20 cellular contexts compared by ENCODE assay signal in genomic region chr19:7542556-7543348, GRCh38. TPM values are rescaled to one million over a fixed set of nuclear protein-coding genes. Genes with fewer than 3 reads are reported as not detected.
DNase-seq lines count a peak whose midpoint lies in the region; ATAC-seq, FAIRE-seq and TF ChIP-seq lines count a peak whose summit lies in the region.
"Had no signal": no experiment of that assay in that cellular context is flagged by ENCODE, and none has a peak within 500 bp of the region (broad histone marks: within the 10 kb centered on the region; RNA-seq: fewer than 3 reads in every experiment).

No MANE protein-coding gene starts in this region.

- no peaks in the 10 kb centered on the region for H3K9me1 ChIP-seq in K562 (ENCODE audit: control insufficient read depth, insufficient read depth, low read length)

- H3K4me3 Mint-ChIP-seq in natural killer cell treated with Interleukin-12 subunit alpha and Interleukin-12 subunit beta and Interleukin-15 and Interleukin-18, amount 100 ng/mL, for 72 hours: no peak overlapping the region
- H3K4me3 Mint-ChIP-seq in natural killer cell: no peak overlapping the region
- no peak overlapping the region for H3K4me3 Mint-ChIP-seq in osteocyte (ENCODE audit: unreplicated experiment)
- H3K4me3 Mint-ChIP-seq in activated T-cell treated with anti-CD3 and anti-CD28 coated beads, Interleukin-2, amount 50 U/mL, for 24 hours: no peak overlapping the region
- H3K4me3 Mint-ChIP-seq: CD4-positive, alpha-beta T cell had no signal

- H4K20me1 ChIP-seq in K562 (replicated peaks; ENCODE audit: control insufficient read depth, insufficient read depth, low read length): no peaks in the 10 kb centered on the region

- intact Hi-C loops in natural killer cell (cut with micrococcal nuclease): no loop called here
- intact Hi-C loops in K562 (cut with micrococcal nuclease): no loop called here

- no peak overlapping the region for H3K27ac ChIP-seq in K562 (ENCODE audit: extremely low read depth, low read depth, low read length)
- H3K27ac ChIP-seq: RWPE1 had no signal

- TF ChIP-seq POLR2A in K562 (conservative IDR thresholded peaks at IDR 0.05): no peak

- no peak overlapping the region for H3K4me2 ChIP-seq in K562 (ENCODE audit: insufficient read depth, low read length)

- no peaks in the 10 kb centered on the region for H3K27me3 ChIP-seq in K562 (ENCODE audit: control insufficient read depth in 2 of 2, insufficient read depth in 2 of 2, low read length in 2 of 2)

- CTCF ChIA-PET in K562 (lab: Yijun Ruan, JAX; ENCODE audit: low intra/inter-chr PET ratio): no interaction called here

- no peak for DNase-seq in natural killer cell treated with Interleukin-12 subunit alpha and Interleukin-12 subunit beta and Interleukin-15 and Interleukin-18, amount 100 ng/mL, for 72 hours (ENCODE audit: low spot score)
- DNase-seq in natural killer cell: no peak
- no peak for DNase-seq in K562 (ENCODE audit: extremely low read depth in 1 of 4, low spot score in 3 of 4)
- DNase-seq in osteocyte (ENCODE audit: extremely low spot score, unreplicated experiment): peak; percentile 75
- no peak for DNase-seq in activated CD4-positive, CD25-positive, alpha-beta regulatory T cell (lab: John Stamatoyannopoulos, UW)
- no peak for DNase-seq in activated T-cell treated with anti-CD3 and anti-CD28 coated beads, Interleukin-2, amount 50 U/mL, for 24 hours
- DNase-seq: ACHN; CD4-positive, alpha-beta T cell; IMR-90; Kasumi-1; MM.1S; NCI-H1092 treated with DMSO at 0.1 percent for 48 hours; NCI-H2081 treated with DMSO at 0.1 percent for 48 hours; NCI-H510A treated with DMSO at 0.1 percent for 48 hours; NCI-H82; PC-3 had no signal

- no TSS peak for BruUV-seq in K562 (replicated peaks; lab: Mats Ljungman, UMichigan)

- H3K4me1 Mint-ChIP-seq in natural killer cell treated with Interleukin-12 subunit alpha and Interleukin-12 subunit beta and Interleukin-15 and Interleukin-18, amount 100 ng/mL, for 72 hours (ENCODE audit: low read depth in 2 of 2): peaks cover 34 to 42% of the 10 kb centered on the region in 2 donors
- H3K4me1 Mint-ChIP-seq in natural killer cell: peaks cover 5 to 15% of the 10 kb centered on the region in 2 donors
- H3K4me1 Mint-ChIP-seq in osteocyte (ENCODE audit: unreplicated experiment): no peaks in the 10 kb centered on the region
- peaks cover 25% of the 10 kb centered on the region for H3K4me1 Mint-ChIP-seq in activated T-cell treated with anti-CD3 and anti-CD28 coated beads, Interleukin-2, amount 50 U/mL, for 24 hours (ENCODE audit: low read depth)

- no peaks in the 10 kb centered on the region for H3K79me2 ChIP-seq in K562 (ENCODE audit: control insufficient read depth, insufficient read depth, low read length)

- no peaks in the 10 kb centered on the region for H3K9me3 ChIP-seq in K562 (replicated peaks; ENCODE audit: control insufficient read depth, insufficient read depth, low read depth, low read length)

- H3K9ac ChIP-seq in K562 (ENCODE audit: insufficient read depth in 1 of 2, low read depth in 2 of 2, low read length in 2 of 2): no peak overlapping the region

- TF ChIP-seq EP300 in K562 (IDR thresholded peaks at IDR 0.05; ENCODE audit: low read length): no peak

- no peak for FAIRE-seq in K562 (lab: Jason Lieb, UNC)
- FAIRE-seq: GM19239, H54 had no signal

- H2AFZ ChIP-seq in K562 (ENCODE audit: low read depth, low read length): no peak overlapping the region

- H3K27me3 Mint-ChIP-seq in natural killer cell treated with Interleukin-12 subunit alpha and Interleukin-12 subunit beta and Interleukin-15 and Interleukin-18, amount 100 ng/mL, for 72 hours: no peaks in the 10 kb centered on the region
- no peaks in the 10 kb centered on the region for H3K27me3 Mint-ChIP-seq in natural killer cell (ENCODE audit: low read depth in 2 of 2)
- H3K27me3 Mint-ChIP-seq in osteocyte (ENCODE audit: unreplicated experiment): no peaks in the 10 kb centered on the region
- H3K27me3 Mint-ChIP-seq in activated T-cell treated with anti-CD3 and anti-CD28 coated beads, Interleukin-2, amount 50 U/mL, for 24 hours: no peaks in the 10 kb centered on the region
- H3K27me3 Mint-ChIP-seq: CD4-positive, alpha-beta T cell had no signal

- in situ Hi-C loops in K562 (cut with MboI): no loop called here

- no peak overlapping the region for H3K4me3 ChIP-seq in K562

- no peak for ATAC-seq in natural killer cell treated with Interleukin-12 subunit alpha and Interleukin-12 subunit beta and Interleukin-15 and Interleukin-18, amount 100 ng/mL, for 72 hours
- ATAC-seq in natural killer cell (no peak), K562 (no peak), HG02623 (IDR thresholded peaks at IDR 0.05; ENCODE audit: unreplicated experiment) (no peak)
- ATAC-seq: PC-3 had no signal

- peaks cover 3% of the 10 kb centered on the region for H3K9me3 Mint-ChIP-seq in natural killer cell treated with Interleukin-12 subunit alpha and Interleukin-12 subunit beta and Interleukin-15 and Interleukin-18, amount 100 ng/mL, for 72 hours
- H3K9me3 Mint-ChIP-seq in natural killer cell (no peaks in the 10 kb centered on the region), osteocyte (ENCODE audit: unreplicated experiment) (no peaks in the 10 kb centered on the region)
- H3K9me3 Mint-ChIP-seq in activated T-cell treated with anti-CD3 and anti-CD28 coated beads, Interleukin-2, amount 50 U/mL, for 24 hours: no peaks in the 10 kb centered on the region
- H3K9me3 Mint-ChIP-seq: CD4-positive, alpha-beta T cell had no signal

- H3K36me3 ChIP-seq in K562 (ENCODE audit: control insufficient read depth, insufficient read depth, low read length): peaks cover 13% of the 10 kb centered on the region; the same call in 1 of the 3 replicates

- peaks cover 5 to 38% of the 10 kb centered on the region in 2 experiments; a peak in 3 of 5 replicates for H3K4me1 ChIP-seq in K562 (replicated peaks in 1 of 2; ENCODE audit: control insufficient read depth in 2 of 2, insufficient read depth in 2 of 2, low read length in 2 of 2)

- POLR2A ChIA-PET in K562 (lab: Yijun Ruan, JAX): no interaction called here

- peak overlapping the region; percentile 80 to 83 for H3K27ac Mint-ChIP-seq in natural killer cell treated with Interleukin-12 subunit alpha and Interleukin-12 subunit beta and Interleukin-15 and Interleukin-18, amount 100 ng/mL, for 72 hours
- H3K27ac Mint-ChIP-seq in natural killer cell: peak overlapping the region in 1 of 2 donors; percentile 70
- no peak overlapping the region for H3K27ac Mint-ChIP-seq in osteocyte (ENCODE audit: unreplicated experiment)
- no peak overlapping the region for H3K27ac Mint-ChIP-seq in activated T-cell treated with anti-CD3 and anti-CD28 coated beads, Interleukin-2, amount 50 U/mL, for 24 hours
- H3K27ac Mint-ChIP-seq: CD4-positive, alpha-beta T cell had no signal

- TF ChIP-seq RAD21 in K562 (CRISPR knock-in tag; conservative IDR thresholded peaks at IDR 0.05 in 1 of 2, IDR thresholded peaks at IDR 0.05 in 1 of 2): no peak

- peaks cover 30% of the 10 kb centered on the region for H3K36me3 Mint-ChIP-seq in natural killer cell treated with Interleukin-12 subunit alpha and Interleukin-12 subunit beta and Interleukin-15 and Interleukin-18, amount 100 ng/mL, for 72 hours
- no peaks in the 10 kb centered on the region for H3K36me3 Mint-ChIP-seq in natural killer cell
- peaks cover 27% of the 10 kb centered on the region for H3K36me3 Mint-ChIP-seq in osteocyte (ENCODE audit: unreplicated experiment)
- peaks cover 66% of the 10 kb centered on the region for H3K36me3 Mint-ChIP-seq in activated T-cell treated with anti-CD3 and anti-CD28 coated beads, Interleukin-2, amount 50 U/mL, for 24 hours (ENCODE audit: low read depth)

- WGBS in K562 (ENCODE audit: insufficient coverage, low coverage, missing lambda C conversion rate): 97% methylated on average over 22 of the region's 24 CpGs

- no peak for TF ChIP-seq CTCF in natural killer cell (IDR thresholded peaks at IDR 0.05)
- TF ChIP-seq CTCF in K562 (IDR thresholded peaks at IDR 0.05 in 2 of 3, conservative IDR thresholded peaks at IDR 0.05 in 1 of 3; ENCODE audit: insufficient read depth in 2 of 3, low read depth in 1 of 3, low read length in 3 of 3): no peak
- no peak for TF ChIP-seq CTCF in osteocyte (IDR thresholded peaks at IDR 0.05)

RNA-seq across cellular contexts. Expression of gene PNPLA6, which starts 7.2 kb away (rescaled TPM):
- 100 to 1,000 TPM; 259 to 369 TPM for total RNA-seq in natural killer cell treated with Interleukin-12 subunit alpha and Interleukin-12 subunit beta and Interleukin-15 and Interleukin-18, amount 100 ng/mL, for 72 hours
- 100 to 1,000 TPM; 118 to 190 (median 125) TPM for total RNA-seq in natural killer cell
- 25.7 and 85.1 TPM in 2 replicates for total RNA-seq in K562 (2011; cell fraction: chromatin; rRNA removed; ENCODE audit: low replicate concordance)
- total RNA-seq in K562 (2011; cell fraction: nucleolus; rRNA removed): 82.6 and 98.1 TPM in 2 replicates
- total RNA-seq in K562 (2011; cell fraction: nucleoplasm; rRNA removed): 36.0 and 52.2 TPM in 2 replicates
- total RNA-seq in K562 (2014; rRNA removed): 19.6 and 25.6 TPM in 2 replicates
- total RNA-seq in K562 (2014; rRNA removed; fragmentation: Illumina TruSeq; extraction: Trizol): 3.2 and 6.5 TPM in 2 replicates
- total RNA-seq in K562 (2015; rRNA removed; fragmentation: Illumina TruSeq; extraction: Trizol): 8.3 and 9.6 TPM in 2 replicates
- 30.2 and 32.3 TPM in 2 replicates for total RNA-seq in K562 (2021)
- polyA plus RNA-seq in K562 (2011; rRNA removed): 7.4 and 16.1 TPM in 2 replicates
- 10.8 and 19.2 TPM in 2 replicates for polyA plus RNA-seq in K562 (2011; cell fraction: cytosol; rRNA removed)
- 41.4 and 57.5 TPM in 2 replicates for polyA plus RNA-seq in K562 (2011; cell fraction: nucleus; rRNA removed)
- polyA plus RNA-seq in K562 (2012): 18.1 and 35.8 TPM in 2 replicates
- 9.9 and 12.8 TPM in 2 replicates for polyA plus RNA-seq in K562 (2014; fragmentation: Illumina TruSeq; extraction: Trizol)
- polyA plus RNA-seq in K562 (2014; fragmentation: Nextera tagmentation; extraction: Ambion mirVana): under 1 TPM; 0.07 to 0.74 TPM
- 15.7 and 17.0 TPM in 2 replicates for polyA plus RNA-seq in K562 (2014; rRNA removed)
- polyA minus RNA-seq in K562 (2011; rRNA and poly(A)+ RNA removed): 6.2 and 8.8 TPM in 2 replicates
- 16.3 and 30.6 TPM in 2 replicates for polyA minus RNA-seq in K562 (2011; cell fraction: cytosol; rRNA and poly(A)+ RNA removed)
- 23.7 and 30.1 TPM in 2 replicates for polyA minus RNA-seq in K562 (2011; cell fraction: nucleus; rRNA and poly(A)+ RNA removed)
- 107 and 129 TPM in 2 replicates for total RNA-seq in osteocyte

RNA-seq across cellular contexts. Expression of gene MCOLN1, which starts 20.3 kb away (rescaled TPM):
- 10 to 100 TPM; 26.0 to 41.2 TPM for total RNA-seq in natural killer cell treated with Interleukin-12 subunit alpha and Interleukin-12 subunit beta and Interleukin-15 and Interleukin-18, amount 100 ng/mL, for 72 hours
- 10 to 100 TPM; 22.9 to 37.6 (median 27.8) TPM for total RNA-seq in natural killer cell
- total RNA-seq in K562 (2011; cell fraction: chromatin; rRNA removed; ENCODE audit: low replicate concordance): 31.5 and 96.4 TPM in 2 replicates
- 70.1 and 71.4 TPM in 2 replicates for total RNA-seq in K562 (2011; cell fraction: nucleolus; rRNA removed)
- total RNA-seq in K562 (2011; cell fraction: nucleoplasm; rRNA removed): 41.6 and 43.7 TPM in 2 replicates
- 3.9 and 7.4 TPM in 2 replicates for total RNA-seq in K562 (2014; rRNA removed)
- total RNA-seq in K562 (2014; rRNA removed; fragmentation: Illumina TruSeq; extraction: Trizol): 1.5 and 2.6 TPM in 2 replicates
- total RNA-seq in K562 (2015; rRNA removed; fragmentation: Illumina TruSeq; extraction: Trizol): 3.5 and 4.9 TPM in 2 replicates
- total RNA-seq in K562 (2021): 14.2 and 15.1 TPM in 2 replicates
- 10.6 and 12.0 TPM in 2 replicates for polyA plus RNA-seq in K562 (2011; rRNA removed)
- polyA plus RNA-seq in K562 (2011; cell fraction: cytosol; rRNA removed): 10.0 and 24.6 TPM in 2 replicates
- polyA plus RNA-seq in K562 (2011; cell fraction: nucleus; rRNA removed): 37.8 and 59.0 TPM in 2 replicates
- 11.8 and 15.7 TPM in 2 replicates for polyA plus RNA-seq in K562 (2012)
- 7.1 and 8.9 TPM in 2 replicates for polyA plus RNA-seq in K562 (2014; fragmentation: Illumina TruSeq; extraction: Trizol)
- polyA plus RNA-seq in K562 (2014; fragmentation: Nextera tagmentation; extraction: Ambion mirVana): under 1 TPM; 0.25 to 0.83 TPM
- 15.4 and 17.0 TPM in 2 replicates for polyA plus RNA-seq in K562 (2014; rRNA removed)
- 4.7 and 8.5 TPM in 2 replicates for polyA minus RNA-seq in K562 (2011; rRNA and poly(A)+ RNA removed)
- 7.9 and 10.4 TPM in 2 replicates for polyA minus RNA-seq in K562 (2011; cell fraction: cytosol; rRNA and poly(A)+ RNA removed)
- polyA minus RNA-seq in K562 (2011; cell fraction: nucleus; rRNA and poly(A)+ RNA removed): 9.4 and 11.6 TPM in 2 replicates
- 33.3 and 39.2 TPM in 2 replicates for total RNA-seq in osteocyte

RNA-seq across cellular contexts. Expression of gene ZNF358, which starts 26.8 kb away (rescaled TPM):
- 10 to 100 TPM; 10.2 to 15.6 TPM for total RNA-seq in natural killer cell treated with Interleukin-12 subunit alpha and Interleukin-12 subunit beta and Interleukin-15 and Interleukin-18, amount 100 ng/mL, for 72 hours
- 10 to 100 TPM in 2 of 3 donors, 1 to 10 TPM in 1; 9.8 to 11.6 (median 10.9) TPM for total RNA-seq in natural killer cell
- total RNA-seq in K562 (2011; cell fraction: chromatin; rRNA removed; ENCODE audit: low replicate concordance): 0.39 and 3.7 TPM in 2 replicates
- total RNA-seq in K562 (2011; cell fraction: nucleolus; rRNA removed): 1.8 and 2.5 TPM in 2 replicates
- total RNA-seq in K562 (2011; cell fraction: nucleoplasm; rRNA removed): 2.4 and 2.6 TPM in 2 replicates
- 5.9 and 8.0 TPM in 2 replicates for total RNA-seq in K562 (2014; rRNA removed)
- total RNA-seq in K562 (2014; rRNA removed; fragmentation: Illumina TruSeq; extraction: Trizol): 1.4 and 2.4 TPM in 2 replicates
- total RNA-seq in K562 (2015; rRNA removed; fragmentation: Illumina TruSeq; extraction: Trizol): 4.1 and 4.6 TPM in 2 replicates
- 9.1 and 9.3 TPM in 2 replicates for total RNA-seq in K562 (2021)
- polyA plus RNA-seq in K562 (2011; rRNA removed): 4.9 and 7.6 TPM in 2 replicates
- 11.3 and 16.2 TPM in 2 replicates for polyA plus RNA-seq in K562 (2011; cell fraction: cytosol; rRNA removed)
- 4.4 and 6.5 TPM in 2 replicates for polyA plus RNA-seq in K562 (2011; cell fraction: nucleus; rRNA removed)
- 7.0 and 15.6 TPM in 2 replicates for polyA plus RNA-seq in K562 (2012)
- 12.9 and 17.2 TPM in 2 replicates for polyA plus RNA-seq in K562 (2014; fragmentation: Illumina TruSeq; extraction: Trizol)
- under 1 TPM; 0.04 TPM for polyA plus RNA-seq in K562 (2014; fragmentation: Nextera tagmentation; extraction: Ambion mirVana)
- 5.3 and 6.3 TPM in 2 replicates for polyA plus RNA-seq in K562 (2014; rRNA removed)
- 1.1 and 1.6 TPM in 2 replicates for polyA minus RNA-seq in K562 (2011; rRNA and poly(A)+ RNA removed)
- polyA minus RNA-seq in K562 (2011; cell fraction: cytosol; rRNA and poly(A)+ RNA removed): 3.9 and 6.9 TPM in 2 replicates
- 1.1 and 2.1 TPM in 2 replicates for polyA minus RNA-seq in K562 (2011; cell fraction: nucleus; rRNA and poly(A)+ RNA removed)
- 84.4 and 93.5 TPM in 2 replicates for total RNA-seq in osteocyte

RNA-seq across cellular contexts. Expression of gene CAMSAP3, which starts 52.9 kb away (rescaled TPM):
- 1 to 10 TPM in 1 of 2 donors, under 1 TPM in 1; 0.36 to 1.2 TPM for total RNA-seq in natural killer cell treated with Interleukin-12 subunit alpha and Interleukin-12 subunit beta and Interleukin-15 and Interleukin-18, amount 100 ng/mL, for 72 hours
- total RNA-seq in natural killer cell: under 1 TPM in 2 of 3 donors, not detected in 1; 0.24 to 0.34 TPM
- total RNA-seq in K562 (2011; cell fraction: chromatin; rRNA removed; ENCODE audit: low replicate concordance): 0.56 and 3.9 TPM in 2 replicates
- 0.92 and 3.5 TPM in 2 replicates for total RNA-seq in K562 (2011; cell fraction: nucleolus; rRNA removed)
- 0.99 and 1.2 TPM in 2 replicates for total RNA-seq in K562 (2011; cell fraction: nucleoplasm; rRNA removed)
- 0.18 and 0.24 TPM in 2 replicates for total RNA-seq in K562 (2014; rRNA removed)
- total RNA-seq in K562 (2014; rRNA removed; fragmentation: Illumina TruSeq; extraction: Trizol): 0.25 TPM in 1 of 2 replicates, not detected in the other
- 0.07 and 0.23 TPM in 2 replicates for total RNA-seq in K562 (2015; rRNA removed; fragmentation: Illumina TruSeq; extraction: Trizol)
- 0.67 and 0.89 TPM in 2 replicates for total RNA-seq in K562 (2021)
- polyA plus RNA-seq in K562 (2011; rRNA removed): 0.25 and 0.64 TPM in 2 replicates
- 0.40 and 0.49 TPM in 2 replicates for polyA plus RNA-seq in K562 (2011; cell fraction: cytosol; rRNA removed)
- polyA plus RNA-seq in K562 (2011; cell fraction: nucleus; rRNA removed): 2.3 and 2.5 TPM in 2 replicates
- 0.65 and 2.6 TPM in 2 replicates for polyA plus RNA-seq in K562 (2012)
- polyA plus RNA-seq in K562 (2014; fragmentation: Illumina TruSeq; extraction: Trizol): 0.30 TPM in 2 replicates
- under 1 TPM in 1 of 2 experiments, not detected in 1; 0.01 TPM for polyA plus RNA-seq in K562 (2014; fragmentation: Nextera tagmentation; extraction: Ambion mirVana)
- polyA plus RNA-seq in K562 (2014; rRNA removed): 0.17 and 0.18 TPM in 2 replicates
- 0.06 and 0.07 TPM in 2 replicates for polyA minus RNA-seq in K562 (2011; rRNA and poly(A)+ RNA removed)
- 0.38 and 1.0 TPM in 2 replicates for polyA minus RNA-seq in K562 (2011; cell fraction: cytosol; rRNA and poly(A)+ RNA removed)
- 0.54 and 1.8 TPM in 2 replicates for polyA minus RNA-seq in K562 (2011; cell fraction: nucleus; rRNA and poly(A)+ RNA removed)
- total RNA-seq in osteocyte: 0.57 and 1.1 TPM in 2 replicates
- total RNA-seq: IMR-90 had no signal
- polyA plus RNA-seq: IMR-90 had no signal

RNA-seq across cellular contexts. Expression of gene PEX11G, which starts 53.9 kb away (rescaled TPM):
- 1 to 10 TPM; 1.2 to 1.4 TPM for total RNA-seq in natural killer cell treated with Interleukin-12 subunit alpha and Interleukin-12 subunit beta and Interleukin-15 and Interleukin-18, amount 100 ng/mL, for 72 hours
- total RNA-seq in natural killer cell (1 to 10 TPM in 1 of 3 donors, under 1 TPM in 1, not detected in 1; 0.33 to 1.5 TPM), K562 (2014; rRNA removed) (1.7 and 3.2 TPM in 2 replicates), K562 (2014; rRNA removed; fragmentation: Illumina TruSeq; extraction: Trizol) (0.29 and 0.32 TPM in 2 replicates), K562 (2015; rRNA removed; fragmentation: Illumina TruSeq; extraction: Trizol) (0.47 and 0.98 TPM in 2 replicates), K562 (2021) (1.8 and 2.1 TPM in 2 replicates), osteocyte (2.1 and 2.5 TPM in 2 replicates)
- total RNA-seq in K562 (2011; cell fraction: chromatin; rRNA removed; ENCODE audit: low replicate concordance): 1.5 and 4.5 TPM in 2 replicates
- total RNA-seq in K562 (2011; cell fraction: nucleolus; rRNA removed): 3.2 and 5.0 TPM in 2 replicates
- 1.8 and 2.3 TPM in 2 replicates for total RNA-seq in K562 (2011; cell fraction: nucleoplasm; rRNA removed)
- polyA plus RNA-seq in K562 (2011; rRNA removed) (0.86 and 1.6 TPM in 2 replicates), K562 (2014; fragmentation: Illumina TruSeq; extraction: Trizol) (0.54 and 0.79 TPM in 2 replicates), K562 (2014; fragmentation: Nextera tagmentation; extraction: Ambion mirVana) (under 1 TPM in 1 of 2 experiments, not detected in 1; 0.07 TPM), K562 (2014; rRNA removed) (1.5 and 2.2 TPM in 2 replicates)
- 2.2 and 5.5 TPM in 2 replicates for polyA plus RNA-seq in K562 (2011; cell fraction: cytosol; rRNA removed)
- polyA plus RNA-seq in K562 (2011; cell fraction: nucleus; rRNA removed): 1.9 and 3.8 TPM in 2 replicates
- 1.8 and 3.7 TPM in 2 replicates for polyA plus RNA-seq in K562 (2012)
- 0.51 and 0.70 TPM in 2 replicates for polyA minus RNA-seq in K562 (2011; rRNA and poly(A)+ RNA removed)
- 1.0 TPM in 1 of 2 replicates, not detected in the other for polyA minus RNA-seq in K562 (2011; cell fraction: cytosol; rRNA and poly(A)+ RNA removed)
- polyA minus RNA-seq in K562 (2011; cell fraction: nucleus; rRNA and poly(A)+ RNA removed): 1.6 and 1.7 TPM in 2 replicates
- total RNA-seq: CD4-positive, alpha-beta T cell had no signal

Comparison
In these comparisons a context has a peak if more than half of its experiments do, and no peak if none do; other contexts are left out.
1. H3K27ac Mint-ChIP-seq: peak in natural killer cell treated with Interleukin-12 subunit alpha and Interleukin-12 subunit beta and Interleukin-15 and Interleukin-18, amount 100 ng/mL, for 72 hours (2 of 2); none in osteocyte (single experiment) and activated T-cell treated with anti-CD3 and anti-CD28 coated beads, Interleukin-2, amount 50 U/mL, for 24 hours (single experiment).